Comparison of ENCODE assay signal across 19 cellular contexts in the genomic region with DNA sequence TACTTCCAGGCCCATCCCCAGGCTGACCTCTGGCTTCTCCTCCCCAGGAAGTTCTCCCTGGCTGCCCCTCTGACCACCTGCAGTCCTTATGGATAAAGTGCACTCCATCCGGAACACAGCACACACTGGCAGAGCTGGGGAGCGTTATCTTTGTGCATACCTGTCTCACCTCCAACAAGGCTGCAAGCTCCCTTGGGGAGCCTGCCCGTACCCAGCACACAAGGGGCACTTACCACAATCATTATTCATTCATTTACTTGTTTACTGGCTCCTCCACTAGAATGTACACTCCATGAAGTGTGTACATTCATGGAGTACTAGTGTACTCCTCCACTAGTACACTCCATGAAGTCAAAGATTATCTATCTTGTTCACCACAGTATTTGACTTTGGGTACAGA. TPM values are rescaled to one million over a fixed set of nuclear protein-coding genes. Genes with fewer than 3 reads are reported as not detected.
DNase-seq lines count a peak whose midpoint lies in the region; ATAC-seq, FAIRE-seq and TF ChIP-seq lines count a peak whose summit lies in the region.
"Had no signal": no experiment of that assay in that cellular context is flagged by ENCODE, and none has a peak within 500 bp of the region (broad histone marks: within the 10 kb centered on the region; RNA-seq: fewer than 3 reads in every experiment).

No MANE protein-coding gene starts in this region.

- no peaks in the 10 kb centered on the region for H3K79me1 ChIP-seq in H1 (ENCODE audit: low read depth, low read length)

- CTCF ChIA-PET in H1 (lab: Charles Lee; ENCODE audit: partially characterized antibody): interaction anchor here (1.0 to 5.3 kb wide), 3 partner anchors 18 to 115 kb away, joined by 3 to 28 read pairs (median 22); no protein-coding TSS in a partner anchor

- H3K4me3 ChIP-seq in H1 (ENCODE audit: extremely low read depth in 1 of 4, insufficient read depth in 2 of 4, low read depth in 3 of 4, low read length in 4 of 4) (no peak overlapping the region), lower lobe of right lung (no peak overlapping the region), sigmoid colon (no peak overlapping the region)

- no peak overlapping the region for H2BK120ac ChIP-seq in H1 (replicated peaks; ENCODE audit: low read depth, low read length)

- H2BK12ac ChIP-seq in H1 (ENCODE audit: low read depth, low read length): no peak overlapping the region

- H4K20me1 ChIP-seq in H1 (replicated peaks in 1 of 2; ENCODE audit: control insufficient read depth in 1 of 2, insufficient read depth in 2 of 2, low read length in 2 of 2): no peaks in the 10 kb centered on the region

- no peak overlapping the region; a peak in 1 of 7 replicates for H3K9ac ChIP-seq in H1 (replicated peaks in 1 of 4; ENCODE audit: extremely low read depth in 1 of 4, low read depth in 3 of 4, low read length in 3 of 4)

- intact Hi-C loops in lower lobe of right lung (cut with DNase I) (no loop called here), sigmoid colon (cut with DNase I) (no loop called here)

- H3K14ac ChIP-seq in H1 (ENCODE audit: insufficient read length): no peak overlapping the region

- no peak overlapping the region for H3K23ac ChIP-seq in H1 (ENCODE audit: insufficient read length)

- TF ChIP-seq RAD21 in H1 (IDR thresholded peaks at IDR 0.05 in 1 of 2, conservative IDR thresholded peaks at IDR 0.05 in 1 of 2; ENCODE audit: low read depth in 2 of 2, low read length in 2 of 2): no peak

- TF ChIP-seq POLR2A in H1 (IDR thresholded peaks at IDR 0.05; ENCODE audit: control extremely low read depth in 1 of 2, low read depth in 2 of 2, low read length in 2 of 2): no peak
- TF ChIP-seq POLR2A in sigmoid colon (IDR thresholded peaks at IDR 0.05): no peak

- no peak overlapping the region for H3K4me2 ChIP-seq in H1 (ENCODE audit: insufficient read depth in 1 of 2, low read depth in 2 of 2, low read length in 2 of 2)

- POLR2A ChIA-PET in H1 (lab: Charles Lee; ENCODE audit: partially characterized antibody): no interaction called here

- H2BK5ac ChIP-seq in H1 (ENCODE audit: low read depth, low read length): no peak overlapping the region

- H4K91ac ChIP-seq in H1 (replicated peaks; ENCODE audit: insufficient read length, low read length): no peak overlapping the region

- H3K18ac ChIP-seq in H1 (ENCODE audit: extremely low read depth, low read length): no peak overlapping the region

- H3K4me1 ChIP-seq in H1 (replicated peaks in 1 of 4; ENCODE audit: control insufficient read depth in 3 of 4, insufficient read depth in 4 of 4, low read length in 3 of 4): peaks cover 20 to 29% (median 23%) of the 10 kb centered on the region in 4 experiments
- no peaks in the 10 kb centered on the region for H3K4me1 ChIP-seq in lower lobe of right lung
- H3K4me1 ChIP-seq in sigmoid colon: no peaks in the 10 kb centered on the region
- H3K4me1 ChIP-seq: BE2C had no signal

- peak; percentile 23 to 55 for ATAC-seq in lower lobe of right lung
- ATAC-seq: HepG2 had no signal

- no peak overlapping the region for H2BK20ac ChIP-seq in H1 (ENCODE audit: low read length)

- TF ChIP-seq CTCF in H1 (IDR thresholded peaks at IDR 0.05; ENCODE audit: control extremely low read depth in 1 of 3, insufficient read depth in 1 of 3, low read depth in 1 of 3, low read length in 3 of 3) (no peak), lower lobe of right lung (IDR thresholded peaks at IDR 0.05) (no peak), sigmoid colon (IDR thresholded peaks at IDR 0.05) (no peak)

- no peaks in the 10 kb centered on the region; the same call in 1 of the 2 replicates for H3K23me2 ChIP-seq in H1 (ENCODE audit: low read depth, low read length)

- 86% methylated on average over 3 of the region's 3 CpGs; no CpG with 5 or more reads in 1 of the 2 experiments for WGBS in H1 (ENCODE audit: extremely low coverage in 1 of 2, insufficient coverage in 1 of 2, insufficient read length in 1 of 2, insufficient replicate concordance in 2 of 2, low coverage in 1 of 2, low lambda C conversion rate in 2 of 2, missing lambda C conversion rate in 1 of 2), 2 experiments
- 88 to 91% methylated on average over 3 of the region's 3 CpGs for WGBS in sigmoid colon, 2 donors

- no peak overlapping the region for H2AFZ ChIP-seq in H1 (ENCODE audit: low read length)

- H2AK5ac ChIP-seq in H1 (ENCODE audit: low read depth, low read length): peak overlapping the region; percentile 7; the same call in 1 of the 2 replicates

- no peak overlapping the region for H3K56ac ChIP-seq in H1 (replicated peaks; ENCODE audit: insufficient read length, low read depth, low read length)

- H3K9me3 ChIP-seq in H1 (ENCODE audit: insufficient read depth in 2 of 2, low read depth in 1 of 2, low read length in 1 of 2) (no peaks in the 10 kb centered on the region), lower lobe of right lung (no peaks in the 10 kb centered on the region), sigmoid colon (no peaks in the 10 kb centered on the region)
- H3K9me3 ChIP-seq: BE2C had no signal

- H2BK15ac ChIP-seq in H1 (ENCODE audit: low read length): no peak overlapping the region

- H3K27me3 ChIP-seq in H1 (replicated peaks in 1 of 4; ENCODE audit: control insufficient read depth in 3 of 4, extremely low read depth in 1 of 4, insufficient read depth in 3 of 4, low read length in 3 of 4) (no peaks in the 10 kb centered on the region), lower lobe of right lung (ENCODE audit: low read depth) (peaks cover 10% of the 10 kb centered on the region), sigmoid colon (peaks cover 0 to 3% (median 0%) of the 10 kb centered on the region in 3 donors)
- H3K27me3 ChIP-seq: BE2C had no signal

- no peak for TF ChIP-seq EP300 in H1 (IDR thresholded peaks at IDR 0.05; ENCODE audit: borderline replicate concordance in 1 of 2, low read depth in 2 of 2, low read length in 2 of 2)
- TF ChIP-seq EP300 in sigmoid colon (IDR thresholded peaks at IDR 0.05): no peak

- FAIRE-seq in H1 (lab: Jason Lieb, UNC): no peak
- FAIRE-seq: A204.1, D721Med, HepG2 had no signal

- no peaks in the 10 kb centered on the region for H3K79me2 ChIP-seq in H1 (ENCODE audit: control insufficient read depth in 1 of 2, insufficient read depth in 2 of 2, low read length in 2 of 2)

- DNase-seq in NCI-H345 (lab: John Stamatoyannopoulos, UW): peak; percentile 33
- no peak for DNase-seq in NCI-H345 treated with DMSO at 0.1 percent for 48 hours (lab: John Stamatoyannopoulos, UW; ENCODE audit: unreplicated experiment)
- no peak for DNase-seq in H1 (ENCODE audit: low read depth in 1 of 2, low spot score in 2 of 2)
- no peak for DNase-seq in lower lobe of right lung
- peak; percentile 43 for DNase-seq in sigmoid colon
- no peak for DNase-seq in amniotic stem cell (lab: John Stamatoyannopoulos, UW)
- no peak for DNase-seq in stimulated activated CD4-positive, alpha-beta T cell treated with anti-CD3 and anti-CD28 coated beads, Interleukin-2, amount 100 ng/mL, for 48 hours
- DNase-seq: ACHN; BE2C; C1 segment of cervical spinal cord; CD4-positive, CD25-positive, alpha-beta regulatory T cell; CD8-positive, alpha-beta memory T cell; COR-L47; GF-D8; GOT3; H9 had no signal

- H3K27ac ChIP-seq in H1 (ENCODE audit: low read depth, low read length) (no peak overlapping the region), lower lobe of right lung (no peak overlapping the region), sigmoid colon (no peak overlapping the region)

- H3K4ac ChIP-seq in H1 (replicated peaks; ENCODE audit: insufficient read length, low read depth, low read length): no peak overlapping the region

- H4K5ac ChIP-seq in H1 (ENCODE audit: insufficient read length, low read depth, low read length): no peak overlapping the region

- no peak overlapping the region for H4K8ac ChIP-seq in H1 (ENCODE audit: extremely low read depth, insufficient read depth, low read length)

- H3K36me3 ChIP-seq in H1 (ENCODE audit: control insufficient read depth in 2 of 4, insufficient read depth in 4 of 4, low read length in 3 of 4) (no peaks in the 10 kb centered on the region), lower lobe of right lung (no peaks in the 10 kb centered on the region), sigmoid colon (no peaks in the 10 kb centered on the region)
- H3K36me3 ChIP-seq: BE2C had no signal

TF ChIP-seq in H1, 55 proteins besides CTCF, POLR2A, EP300 and RAD21:
- TF ChIP-seq TAF7 (optimal IDR thresholded peaks at IDR 0.05; ENCODE audit: borderline replicate concordance, low read depth, low read length) (no peak), GABPA (IDR thresholded peaks at IDR 0.05; ENCODE audit: borderline replicate concordance, insufficient read depth, low read length) (no peak), GTF2F1 (IDR thresholded peaks at IDR 0.05; ENCODE audit: borderline replicate concordance, low read depth, low read length) (no peak), POLR2AphosphoS5 (IDR thresholded peaks at IDR 0.05; ENCODE audit: low read depth, low read length) (no peak), EGR1 (IDR thresholded peaks at IDR 0.05; ENCODE audit: borderline replicate concordance, low read depth, low read length) (no peak), RXRA (IDR thresholded peaks at IDR 0.05; ENCODE audit: insufficient read depth, low read depth, low read length) (no peak), YY1 (IDR thresholded peaks at IDR 0.05; ENCODE audit: low read depth, low read length) (no peak), SAP30 (IDR thresholded peaks at IDR 0.05; ENCODE audit: insufficient read depth, insufficient replicate concordance, low read length) (no peak), SP4 (IDR thresholded peaks at IDR 0.05; ENCODE audit: low read length) (no peak), TBP (IDR thresholded peaks at IDR 0.05; ENCODE audit: low read depth, low read length) (no peak), TCF12 (IDR thresholded peaks at IDR 0.05; ENCODE audit: low read depth, low read length) (no peak)

RNA-seq across cellular contexts. Expression of gene GLIS1, which starts 30.3 kb away (rescaled TPM):
- 0.21 and 0.22 TPM in 2 replicates for total RNA-seq in H1 (2021; fragmentation: NEBNext Ultra II Directional; extraction: Animal tissue kit (Norgen Biotek cat#: 25700))
- 0.15 and 0.17 TPM in 2 replicates for polyA plus RNA-seq in H1 (2011; rRNA removed)
- polyA plus RNA-seq in H1 (2011; cell fraction: cytosol; rRNA removed): 0.06 TPM
- 0.31 TPM for polyA plus RNA-seq in H1 (2011; cell fraction: nucleus; rRNA removed)
- 0.08 to 0.11 TPM (median 0.10 TPM) in 3 of 4 replicates, not detected in the other for polyA plus RNA-seq in H1 (2012, experiment 1 of 2)
- polyA plus RNA-seq in H1 (2012, experiment 2 of 2): 0.08 TPM
- polyA plus RNA-seq in H1 (2013, experiment 1 of 2): 0.18 TPM
- 0.18 TPM for polyA plus RNA-seq in H1 (2013, experiment 2 of 2)
- polyA minus RNA-seq in H1 (2011; rRNA and poly(A)+ RNA removed): not detected in 2 replicates
- not detected for polyA minus RNA-seq in H1 (2011; cell fraction: cytosol; rRNA and poly(A)+ RNA removed)
- polyA minus RNA-seq in H1 (2011; cell fraction: nucleus; rRNA and poly(A)+ RNA removed): not detected
- total RNA-seq in lower lobe of right lung: not detected
- under 1 TPM in 2 of 4 donors, not detected in 2; 0.16 to 0.83 TPM for total RNA-seq in sigmoid colon
- under 1 TPM in 1 of 3 donors, not detected in 2; 0.32 TPM for polyA plus RNA-seq in sigmoid colon
- total RNA-seq: CD4-positive, CD25-positive, alpha-beta regulatory T cell; CD8-positive, alpha-beta memory T cell; HepG2 had no signal
- polyA plus RNA-seq: CD4-positive, CD25-positive, alpha-beta regulatory T cell had no signal

Comparison
In these comparisons a context has a peak if more than half of its experiments do, and no peak if none do; other contexts are left out.
1. DNase-seq: peak in NCI-H345 (single experiment) and sigmoid colon (single experiment); none in NCI-H345 treated with DMSO at 0.1 percent for 48 hours (single experiment), H1 (0 of 2), lower lobe of right lung (single experiment), amniotic stem cell (single experiment) and stimulated activated CD4-positive, alpha-beta T cell treated with anti-CD3 and anti-CD28 coated beads, Interleukin-2, amount 100 ng/mL, for 48 hours (0 of 2).